ENCODE assay signal across 1 cellular context in genomic region chr2:76050196-76050595, GRCh38.
TF ChIP-seq lines count a peak whose summit lies in the region.

No MANE protein-coding gene starts in this region.

TF ChIP-seq in GM23338, 12 proteins besides CTCF, POLR2A, EP300 and RAD21 (continued from another document):
- TF ChIP-seq ZNF462 (CRISPR knock-in tag; IDR thresholded peaks at IDR 0.05): no peak
